Comparison of ENCODE assay signal across 38 cellular contexts in the genomic region with DNA sequence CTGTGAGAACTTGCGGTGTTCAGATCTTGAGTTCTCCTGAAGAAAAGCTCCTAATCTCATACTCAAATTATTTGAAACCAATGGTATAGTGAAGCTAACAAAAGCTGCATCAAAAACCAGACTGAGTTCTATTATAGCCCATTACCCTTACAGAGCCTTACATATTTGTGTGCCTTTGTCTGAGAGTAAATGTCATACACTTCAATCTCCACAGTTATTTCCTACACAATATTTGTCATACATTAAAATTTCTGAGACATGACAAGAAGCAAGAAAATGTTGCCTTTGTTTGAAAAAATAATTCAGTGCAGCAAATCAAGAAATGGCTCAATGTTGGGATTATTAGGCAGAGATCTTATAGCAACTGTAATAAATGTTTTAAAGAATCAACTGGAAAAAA.
"Had no signal": no experiment of that assay in that cellular context is flagged by ENCODE, and none has a peak within 500 bp of the region (broad histone marks: within the 10 kb centered on the region; RNA-seq: fewer than 3 reads in every experiment).

No MANE protein-coding gene starts in this region.

- H3K27ac ChIP-seq: adrenal gland, ascending aorta, body of pancreas, brain microvascular endothelial cell, breast epithelium, cardiac muscle cell had no signal

- H3K27ac Mint-ChIP-seq: activated naive CD4-positive, alpha-beta T cell treated with anti-CD3 and anti-CD28 coated beads for 36 hours; activated naive CD4-positive, alpha-beta T cell treated with anti-CD3 and anti-CD28 coated beads, Interleukin-2, amount 10 ng/mL, durations not matched to agents 7 days and 5 days; activated naive CD4-positive, alpha-beta T cell treated with anti-CD3 and anti-CD28 coated beads, Interleukin-2, amount 50 U/mL, for 24 hours; activated naive CD4-positive, alpha-beta T cell treated with anti-CD3 and anti-CD28 coated beads, Interleukin-2, amount 50 U/mL, for 72 hours; activated naive CD8-positive, alpha-beta T cell; activated naive CD8-positive, alpha-beta T cell treated with anti-CD3 and anti-CD28 coated beads for 36 hours; activated naive CD8-positive, alpha-beta T cell treated with anti-CD3 and anti-CD28 coated beads, Interleukin-2, amount 10 ng/mL, durations not matched to agents 7 days and 5 days; activated naive CD8-positive, alpha-beta T cell treated with anti-CD3 and anti-CD28 coated beads, Interleukin-2, amount 50 U/mL, for 24 hours; activated T-cell treated with anti-CD3 and anti-CD28 coated beads, Interleukin-2, amount 50 U/mL, for 24 hours; activated T-cell treated with anti-CD3 and anti-CD28 coated beads, Interleukin-2, amount 50 U/mL, for 72 hours; activated T-helper 1 cell treated with anti-CD3 and anti-CD28 coated beads, Interleukin-12 subunit alpha, Interleukin-12 subunit beta, Interleukin-2, Interleukin-4 antibody, amounts not matched to agents 30 ng/mL and 10 ng/mL and 1 ng/mL, durations not matched to agents 14 hours and 24 hours and 36 hours; activated T-helper 17 cell treated with anti-CD3 and anti-CD28 coated beads, Interleukin-2, amount 50 U/mL, for 72 hours; activated T-helper 2 cell treated with anti-CD3 and anti-CD28 coated beads, Interferon-gamma antibody, Interleukin-2, Interleukin-4, amounts not matched to agents 10 μg/mL and 5 μg/mL and 100 μg/mL, durations not matched to agents 14 hours and 24 hours and 36 hours; brain had no signal

- H3K27me3 Mint-ChIP-seq: activated naive CD4-positive, alpha-beta T cell treated with anti-CD3 and anti-CD28 coated beads, Interleukin-2, amount 10 ng/mL, durations not matched to agents 7 days and 5 days; activated naive CD4-positive, alpha-beta T cell treated with anti-CD3 and anti-CD28 coated beads, Interleukin-2, amount 50 U/mL, for 24 hours; activated naive CD8-positive, alpha-beta T cell; activated naive CD8-positive, alpha-beta T cell treated with anti-CD3 and anti-CD28 coated beads for 36 hours; activated naive CD8-positive, alpha-beta T cell treated with anti-CD3 and anti-CD28 coated beads, Interleukin-2, amount 10 ng/mL, durations not matched to agents 7 days and 5 days; activated naive CD8-positive, alpha-beta T cell treated with anti-CD3 and anti-CD28 coated beads, Interleukin-2, amount 50 U/mL, for 24 hours; activated T-cell treated with anti-CD3 and anti-CD28 coated beads, Interleukin-2, amount 50 U/mL, for 24 hours; activated T-helper 17 cell treated with anti-CD3 and anti-CD28 coated beads, Interleukin-2, amount 50 U/mL, for 72 hours; central memory CD8-positive, alpha-beta T cell had no signal

- ATAC-seq: activated naive CD4-positive, alpha-beta T cell treated with anti-CD3 and anti-CD28 coated beads, Interleukin-2, amount 50 U/mL, for 72 hours; activated naive CD8-positive, alpha-beta T cell treated with anti-CD3 and anti-CD28 coated beads, Interleukin-2, amount 50 U/mL, for 24 hours; activated T-cell treated with anti-CD3 and anti-CD28 coated beads, Interleukin-2, amount 50 U/mL, for 4 hours; activated T-cell treated with anti-CD3 and anti-CD28 coated beads, Interleukin-2, amount 50 U/mL, for 72 hours; activated T-helper 17 cell treated with anti-CD3 and anti-CD28 coated beads, Interleukin-2, amount 50 U/mL, for 72 hours; body of pancreas had no signal

- H3K9me3 Mint-ChIP-seq: brain had no signal

- H3K36me3 Mint-ChIP-seq: activated naive CD4-positive, alpha-beta T cell treated with anti-CD3 and anti-CD28 coated beads, Interleukin-2, amount 10 ng/mL, durations not matched to agents 7 days and 5 days; activated naive CD4-positive, alpha-beta T cell treated with anti-CD3 and anti-CD28 coated beads, Interleukin-2, amount 50 U/mL, for 24 hours; activated naive CD4-positive, alpha-beta T cell treated with anti-CD3 and anti-CD28 coated beads, Interleukin-2, amount 50 U/mL, for 72 hours; activated naive CD8-positive, alpha-beta T cell; activated naive CD8-positive, alpha-beta T cell treated with anti-CD3 and anti-CD28 coated beads for 36 hours; activated naive CD8-positive, alpha-beta T cell treated with anti-CD3 and anti-CD28 coated beads, Interleukin-2, amount 10 ng/mL, durations not matched to agents 7 days and 5 days; brain had no signal

- H3K27me3 ChIP-seq: adrenal gland, ascending aorta, body of pancreas, brain microvascular endothelial cell, breast epithelium, cardiac muscle cell had no signal

- H3K4me3 ChIP-seq: adrenal gland, ascending aorta, body of pancreas, breast epithelium, cardiac muscle cell had no signal

- DNase-seq: activated effector memory CD4-positive, alpha-beta T cell treated with anti-CD3 and anti-CD28 coated beads, Interleukin-2, amount 50 U/mL, for 16 hours; activated effector memory CD4-positive, alpha-beta T cell treated with Interleukin-2 at 50 U/mL for 16 hours; activated gamma-delta T cell; activated gamma-delta T cell treated with Interleukin-2 at 50 U/mL for 16 hours; activated naive CD4-positive, alpha-beta T cell; activated naive CD4-positive, alpha-beta T cell treated with anti-CD3 and anti-CD28 coated beads for 36 hours; activated naive CD4-positive, alpha-beta T cell treated with anti-CD3 and anti-CD28 coated beads, Interleukin-2, amount 10 ng/mL, durations not matched to agents 7 days and 5 days; activated naive CD4-positive, alpha-beta T cell treated with anti-CD3 and anti-CD28 coated beads, Interleukin-2, amount 50 U/mL, for 16 hours; activated naive CD4-positive, alpha-beta T cell treated with Interleukin-2 at 50 U/mL for 16 hours; activated naive CD8-positive, alpha-beta T cell treated with anti-CD3 and anti-CD28 coated beads for 36 hours; activated naive CD8-positive, alpha-beta T cell treated with anti-CD3 and anti-CD28 coated beads, Interleukin-2, amount 10 ng/mL, durations not matched to agents 7 days and 5 days; activated naive CD8-positive, alpha-beta T cell treated with anti-CD3 and anti-CD28 coated beads, Interleukin-2, amount 50 U/mL, for 24 hours; activated T-cell treated with anti-CD3 and anti-CD28 coated beads, Interleukin-2, amount 50 U/mL, for 1 hour; activated T-cell treated with anti-CD3 and anti-CD28 coated beads, Interleukin-2, amount 50 U/mL, for 24 hours; activated T-cell treated with anti-CD3 and anti-CD28 coated beads, Interleukin-2, amount 50 U/mL, for 4 hours; activated T-cell treated with anti-CD3 and anti-CD28 coated beads, Interleukin-2, amount 50 U/mL, for 48 hours; activated T-cell treated with anti-CD3 and anti-CD28 coated beads, Interleukin-2, amount 50 U/mL, for 72 hours; adrenal gland; amniotic stem cell; amygdala; anterior cingulate cortex; aorta; body of pancreas; brain microvascular endothelial cell; caudate nucleus; central memory CD4-positive, alpha-beta T cell; cerebellar nuclear complex had no signal

- H3K9me3 ChIP-seq: adrenal gland, ascending aorta, body of pancreas, breast epithelium had no signal

- H3K4me1 Mint-ChIP-seq: activated naive CD4-positive, alpha-beta T cell treated with anti-CD3 and anti-CD28 coated beads, Interleukin-2, amount 10 ng/mL, durations not matched to agents 7 days and 5 days; activated naive CD4-positive, alpha-beta T cell treated with anti-CD3 and anti-CD28 coated beads, Interleukin-2, amount 50 U/mL, for 24 hours; activated naive CD8-positive, alpha-beta T cell treated with anti-CD3 and anti-CD28 coated beads for 36 hours; activated naive CD8-positive, alpha-beta T cell treated with anti-CD3 and anti-CD28 coated beads, Interleukin-2, amount 10 ng/mL, durations not matched to agents 7 days and 5 days; activated naive CD8-positive, alpha-beta T cell treated with anti-CD3 and anti-CD28 coated beads, Interleukin-2, amount 50 U/mL, for 24 hours; activated T-helper 17 cell treated with anti-CD3 and anti-CD28 coated beads, Interleukin-2, amount 50 U/mL, for 72 hours; brain; central memory CD8-positive, alpha-beta T cell had no signal

- H3K4me3 Mint-ChIP-seq: activated naive CD4-positive, alpha-beta T cell treated with anti-CD3 and anti-CD28 coated beads for 36 hours; activated naive CD4-positive, alpha-beta T cell treated with anti-CD3 and anti-CD28 coated beads, Interleukin-2, amount 10 ng/mL, durations not matched to agents 7 days and 5 days; activated naive CD4-positive, alpha-beta T cell treated with anti-CD3 and anti-CD28 coated beads, Interleukin-2, amount 50 U/mL, for 24 hours; activated naive CD8-positive, alpha-beta T cell; activated naive CD8-positive, alpha-beta T cell treated with anti-CD3 and anti-CD28 coated beads for 36 hours; activated naive CD8-positive, alpha-beta T cell treated with anti-CD3 and anti-CD28 coated beads, Interleukin-2, amount 10 ng/mL, durations not matched to agents 7 days and 5 days; activated naive CD8-positive, alpha-beta T cell treated with anti-CD3 and anti-CD28 coated beads, Interleukin-2, amount 50 U/mL, for 24 hours; activated T-cell treated with anti-CD3 and anti-CD28 coated beads, Interleukin-2, amount 50 U/mL, for 24 hours; activated T-cell treated with anti-CD3 and anti-CD28 coated beads, Interleukin-2, amount 50 U/mL, for 4 hours; activated T-cell treated with anti-CD3 and anti-CD28 coated beads, Interleukin-2, amount 50 U/mL, for 72 hours; activated T-helper 1 cell treated with anti-CD3 and anti-CD28 coated beads, Interleukin-12 subunit alpha, Interleukin-12 subunit beta, Interleukin-2, Interleukin-4 antibody, amounts not matched to agents 30 ng/mL and 10 ng/mL and 1 ng/mL, durations not matched to agents 14 hours and 24 hours and 36 hours; activated T-helper 17 cell treated with anti-CD3 and anti-CD28 coated beads, Interleukin-2, amount 50 U/mL, for 72 hours; brain; central memory CD8-positive, alpha-beta T cell had no signal

- H3K36me3 ChIP-seq: adrenal gland, ascending aorta, brain microvascular endothelial cell, breast epithelium, cardiac muscle cell had no signal

- H3K4me1 ChIP-seq: adrenal gland, ascending aorta, body of pancreas, breast epithelium had no signal
